2 cellular contexts compared by ENCODE assay signal in the genomic region with DNA sequence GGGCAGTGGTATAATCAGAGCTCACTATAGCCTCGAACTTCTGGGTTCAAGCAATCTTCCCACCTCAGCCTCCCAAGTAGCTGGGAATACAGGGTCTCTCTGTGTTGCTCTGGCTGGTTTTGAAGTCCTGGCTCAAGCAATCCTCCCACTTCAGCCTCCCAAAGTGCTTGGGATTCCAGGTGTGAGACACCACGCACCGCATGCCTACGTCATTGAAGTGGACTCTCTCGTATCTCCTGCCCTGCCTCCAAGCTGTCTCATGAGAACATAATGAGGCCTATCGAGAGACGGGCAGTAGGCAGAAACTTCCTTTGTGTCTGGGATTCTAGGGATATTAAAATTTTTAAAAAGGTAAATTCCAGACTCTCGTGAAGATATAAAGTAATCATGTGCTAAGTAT.
"Had no signal": no experiment of that assay in that cellular context is flagged by ENCODE, and none has a peak within 500 bp of the region (broad histone marks: within the 10 kb centered on the region; RNA-seq: fewer than 3 reads in every experiment).

No MANE protein-coding gene starts in this region.

- DNase-seq: GF-D8 had no signal

- H3K4me3 ChIP-seq: GM12878 had no signal
